Comparison of ENCODE assay signal across 15 cellular contexts in genomic region chr10:34334908-34335307, GRCh38.
A peak's percentile ranks its signal among the peaks of the same experiment; 100 is the strongest.
DNase-seq lines count a peak whose midpoint lies in the region; ATAC-seq and TF ChIP-seq lines count a peak whose summit lies in the region.
"Had no signal": no experiment of that assay in that cellular context is flagged by ENCODE, and none has a peak within 500 bp of the region (broad histone marks: within the 10 kb centered on the region; RNA-seq: fewer than 3 reads in every experiment).

No MANE protein-coding gene starts in this region.

- intact Hi-C loops in mucosa of descending colon (cut with DNase I, micrococcal nuclease) (no loop called here), posterior vena cava (cut with DNase I) (no loop called here), body of pancreas (cut with DNase I) (no loop called here)

- 80 to 96% methylated on average over 4 of the region's 4 CpGs for WGBS in body of pancreas, 2 donors

- TF ChIP-seq POLR2A in body of pancreas (IDR thresholded peaks at IDR 0.05) = no peak

- H3K36me3 ChIP-seq in mucosa of descending colon (ENCODE audit: low read depth) (no peaks in the 10 kb centered on the region), body of pancreas (replicated peaks in 1 of 2; ENCODE audit: insufficient read depth in 1 of 2, low read depth in 2 of 2) (no peaks in the 10 kb centered on the region)
- H3K36me3 ChIP-seq: HAP-1 had no signal

- H3K4me3 ChIP-seq in LNCaP clone FGC (ENCODE audit: low read depth, low read length) (no peak overlapping the region), mucosa of descending colon (no peak overlapping the region), body of pancreas (no peak overlapping the region)
- H3K4me3 ChIP-seq: BLaER1, GM12878, HAP-1 had no signal

- peak; percentile 93 for ATAC-seq in mucosa of descending colon
- ATAC-seq in body of pancreas = no peak
- ATAC-seq: GM12878, HepG2 had no signal

- H3K27ac ChIP-seq in 22Rv1 (peak overlapping the region; percentile 36), VCaP (peak overlapping the region; percentile 38), body of pancreas (no peak overlapping the region)
- H3K27ac ChIP-seq: BLaER1 had no signal

- H3K9me3 ChIP-seq in mucosa of descending colon = no peaks in the 10 kb centered on the region
- no peaks in the 10 kb centered on the region for H3K9me3 ChIP-seq in body of pancreas
- H3K9me3 ChIP-seq: BLaER1, HAP-1 had no signal

- peak; percentile 83 for DNase-seq in LNCaP clone FGC (ENCODE audit: low read depth)
- no peak for DNase-seq in mucosa of descending colon
- no peak for DNase-seq in posterior vena cava (ENCODE audit: low spot score)
- DNase-seq in body of pancreas = no peak
- no peak for DNase-seq in stimulated activated CD4-positive, alpha-beta T cell treated with anti-CD3 and anti-CD28 coated beads, Interleukin-4, amount 100 ng/mL, for 24 hours
- DNase-seq: 8988T; CD4-positive, alpha-beta memory T cell; DMS79 treated with DMSO at 0.1 percent for 48 hours; HFFc6 had no signal

- H3K27me3 ChIP-seq in body of pancreas = no peaks in the 10 kb centered on the region
- H3K27me3 ChIP-seq: BLaER1 had no signal

- H3K4me1 ChIP-seq in mucosa of descending colon (ENCODE audit: low read depth) (peaks cover 10% of the 10 kb centered on the region), body of pancreas (peaks cover 4% of the 10 kb centered on the region)
- H3K4me1 ChIP-seq: BLaER1 had no signal

- TF ChIP-seq CTCF in 22Rv1 (IDR thresholded peaks at IDR 0.05) (no peak), LNCaP clone FGC (IDR thresholded peaks at IDR 0.05; ENCODE audit: control insufficient read depth, extremely low read depth, insufficient read depth) (no peak), VCaP (conservative IDR thresholded peaks at IDR 0.05) (no peak), mucosa of descending colon (IDR thresholded peaks at IDR 0.05) (no peak), body of pancreas (IDR thresholded peaks at IDR 0.05) (no peak)

Comparison
In these comparisons a context has a peak if more than half of its experiments do, and no peak if none do; other contexts are left out.
1. H3K27ac ChIP-seq: peak in 22Rv1 (single experiment) and VCaP (single experiment); none in body of pancreas (0 of 4).